In genomic region chr7:139620676-139621344, GRCh38 we compare ENCODE assay signal across 8 cellular contexts.
DNase-seq lines count a peak whose midpoint lies in the region; ATAC-seq, FAIRE-seq and TF ChIP-seq lines count a peak whose summit lies in the region.

No MANE protein-coding gene starts in this region.

- H3K27ac Mint-ChIP-seq in activated naive CD4-positive, alpha-beta T cell treated with anti-CD3 and anti-CD28 coated beads, Interleukin-2, amount 50 U/mL, for 72 hours: no peak overlapping the region

- no peak overlapping the region for H3K4me2 ChIP-seq in A549

- POLR2A ChIA-PET in A549 (lab: Yijun Ruan, JAX): no interaction called here

- ATAC-seq in A549 (peak; percentile 76 to 90), HG03354 (IDR thresholded peaks at IDR 0.05; ENCODE audit: poor library complexity, severe bottlenecking, unreplicated experiment) (peak; percentile 79), HG03439 (IDR thresholded peaks at IDR 0.05; ENCODE audit: unreplicated experiment) (no peak)
- ATAC-seq in activated naive CD4-positive, alpha-beta T cell treated with anti-CD3 and anti-CD28 coated beads, Interleukin-2, amount 50 U/mL, for 72 hours: peak; percentile 75 to 86

- intact Hi-C loops in kidney (cut with DNase I): no loop called here

- CTCF ChIA-PET in A549 (lab: Yijun Ruan, JAX): interaction anchor here (0.7 to 7.8 kb wide), 17 partner anchors 9 to 382 kb away, joined by 3 to 167 read pairs (median 4); no protein-coding TSS in a partner anchor

- TF ChIP-seq POLR2A in A549 (IDR thresholded peaks at IDR 0.05; ENCODE audit: low read length): no peak

- peaks cover 0 to 5% of the 10 kb centered on the region in 2 donors for H3K9me3 Mint-ChIP-seq in activated naive CD4-positive, alpha-beta T cell treated with anti-CD3 and anti-CD28 coated beads, Interleukin-2, amount 50 U/mL, for 72 hours

- no peak for TF ChIP-seq EP300 in A549 (IDR thresholded peaks at IDR 0.05)

- H3K4me1 ChIP-seq in A549 (peaks cover 7% of the 10 kb centered on the region; the same call in 1 of the 3 replicates), kidney (ENCODE audit: control insufficient read depth in 1 of 2, insufficient read depth in 1 of 2, low read depth in 1 of 2, low read length in 2 of 2) (no peaks in the 10 kb centered on the region)

- no peak overlapping the region for H3K9ac ChIP-seq in kidney (ENCODE audit: low read length in 2 of 2)

- peak; percentile 48 to 65 for DNase-seq in A549 (ENCODE audit: low read depth in 1 of 2, low spot score in 1 of 2)
- DNase-seq in RPMI8226: peak; percentile 65
- DNase-seq in activated naive CD4-positive, alpha-beta T cell treated with anti-CD3 and anti-CD28 coated beads, Interleukin-2, amount 50 U/mL, for 72 hours (ENCODE audit: low spot score in 2 of 2): peak in 1 of 2 donors; percentile 70
- DNase-seq in kidney: no peak
- DNase-seq in stimulated activated CD8-positive, alpha-beta memory T cell treated with anti-CD3 and anti-CD28 coated beads, Interleukin-15, amount 100 ng/mL, for 48 hours (ENCODE audit: low read depth in 2 of 2): peak; percentile 32 to 35

- TF ChIP-seq RAD21 in A549 (conservative IDR thresholded peaks at IDR 0.05 in 1 of 2, IDR thresholded peaks at IDR 0.05 in 1 of 2): peak; percentile 58 to 66

- H3K4me3 ChIP-seq in A549 (no peak overlapping the region), kidney (ENCODE audit: low read length in 2 of 2) (no peak overlapping the region)

- H3K9me3 ChIP-seq in A549: no peaks in the 10 kb centered on the region
- H3K9me3 ChIP-seq in kidney (ENCODE audit: control insufficient read depth in 1 of 2, low read length in 2 of 2): no peaks in the 10 kb centered on the region

- H3K27ac ChIP-seq in A549 (no peak overlapping the region), kidney (ENCODE audit: low read depth in 2 of 2, low read length in 2 of 2) (no peak overlapping the region)

- WGBS in A549 (ENCODE audit: missing lambda C conversion rate): 73% methylated on average over 10 of the region's 10 CpGs

- H3K36me3 ChIP-seq in kidney (ENCODE audit: control insufficient read depth in 1 of 2, insufficient read depth in 2 of 2, low read length in 2 of 2): peaks cover 41 to 60% of the 10 kb centered on the region in 2 donors

- FAIRE-seq in A549 (lab: Jason Lieb, UNC) (no peak), kidney (lab: Jason Lieb, UNC) (no peak)

- TF ChIP-seq CTCF in A549 (IDR thresholded peaks at IDR 0.05): peak; percentile 60
- peak; percentile 82 for TF ChIP-seq CTCF in GM12872 (IDR thresholded peaks at IDR 0.05; ENCODE audit: insufficient read depth, low read depth, low read length)
- TF ChIP-seq CTCF in kidney (IDR thresholded peaks at IDR 0.05; ENCODE audit: borderline replicate concordance, extremely low read depth, insufficient read depth): peak; percentile 54

- H3K36me3 Mint-ChIP-seq in activated naive CD4-positive, alpha-beta T cell treated with anti-CD3 and anti-CD28 coated beads, Interleukin-2, amount 50 U/mL, for 72 hours: peaks cover 0 to 20% of the 10 kb centered on the region in 2 donors

TF ChIP-seq in A549, 52 proteins besides CTCF, POLR2A, EP300 and RAD21:
- TF ChIP-seq CHD2 (IDR thresholded peaks at IDR 0.05; ENCODE audit: low read length, partially characterized antibody): no peak
- TF ChIP-seq CEBPB (IDR thresholded peaks at IDR 0.05): 0 out of 4 replicates have a peak, but pooled peaks of 1 of the 2 experiments have one; percentile 23
